8 cellular contexts compared by ENCODE assay signal in genomic region chr12:21657336-21658077, GRCh38. TPM values are rescaled to one million over a fixed set of nuclear protein-coding genes. Genes with fewer than 3 reads are reported as not detected.
DNase-seq lines count a peak whose midpoint lies in the region; ATAC-seq and TF ChIP-seq lines count a peak whose summit lies in the region.

LDHB (minus strand) TSS chr12:21657842; CDS start chr12:21654671, 3,171 bp downstream.

- peak within 1 kb of the TSS; percentile 99 for H3K56ac ChIP-seq in mesendoderm (ENCODE audit: low read length)

- no CpG with 5 or more reads among the region's 41 CpGs for WGBS in mesendoderm (ENCODE audit: extremely low coverage, insufficient coverage, low lambda C conversion rate)

- H2BK120ac ChIP-seq in mesendoderm (ENCODE audit: low read depth, low read length), result no peak within 1 kb of the TSS

- H3K4me2 ChIP-seq in mesendoderm (ENCODE audit: low read length), result peak within 1 kb of the TSS; percentile 50

- peak; percentile 80 to 95 (median 91) for DNase-seq in CD8-positive, alpha-beta T cell
- DNase-seq in HL-60 (ENCODE audit: low read depth in 1 of 2, low spot score in 1 of 2) (peak; percentile 85 to 96), NOMO-1 (lab: John Stamatoyannopoulos, UW; ENCODE audit: unreplicated experiment in 2 of 2) (peak; percentile 90 to 95), mesendoderm (peak; percentile 99)
- DNase-seq in effector memory CD8-positive, alpha-beta T cell, result peak; percentile 84 to 87 (median 85)
- DNase-seq in stimulated activated CD8-positive, alpha-beta memory T cell treated with anti-CD3 and anti-CD28 coated beads, Interleukin-15, amount 100 ng/mL, for 1 hour (ENCODE audit: low read depth), result peak; percentile 89

- H3K4me3 ChIP-seq in CD8-positive, alpha-beta T cell (ENCODE audit: low read depth, low read length), result peak within 1 kb of the TSS; percentile 72
- H3K4me3 ChIP-seq in HL-60 (replicated peaks; ENCODE audit: insufficient read depth, low read length) (peak within 1 kb of the TSS; percentile 85), mesendoderm (ENCODE audit: low read length) (peak within 1 kb of the TSS; percentile 99)

- peak within 1 kb of the TSS; percentile 82 for H3K4ac ChIP-seq in mesendoderm (ENCODE audit: low read depth, low read length)

- H3K18ac ChIP-seq in mesendoderm (ENCODE audit: low read length), result peak within 1 kb of the TSS; percentile 65

- peak within 1 kb of the TSS; percentile 66 for H2BK5ac ChIP-seq in mesendoderm (ENCODE audit: low read length)

- H3K36me3 ChIP-seq in CD8-positive, alpha-beta T cell (ENCODE audit: insufficient read depth, low read length), result peaks cover 9% of the 10 kb centered on the region
- peaks cover 6% of the 10 kb centered on the region for H3K36me3 ChIP-seq in mesendoderm (ENCODE audit: control insufficient read depth, insufficient read depth, low read length)

- TF ChIP-seq CTCF in CD8-positive, alpha-beta T cell (IDR thresholded peaks at IDR 0.05), result no peak
- TF ChIP-seq CTCF in HL-60 (IDR thresholded peaks at IDR 0.05; ENCODE audit: insufficient read depth, low read length), result no peak

- intact Hi-C loops in CD8-positive, alpha-beta T cell (cut with DNase I, micrococcal nuclease), result loop anchor here (1.0 to 10.0 kb wide), 13 partner anchors 9 to 967 kb away; partner anchors contain the start of genes C2CD5 (in 2 of the 2), GOLT1B (in 2 of the 2), PYROXD1 (in 2 of the 2) and RECQL (in 2 of the 2)

- no peak within 1 kb of the TSS for H4K5ac ChIP-seq in mesendoderm (ENCODE audit: low read length)

- H3K79me1 ChIP-seq in mesendoderm (ENCODE audit: low read length), result peaks cover 7% of the 10 kb centered on the region

- H2BK15ac ChIP-seq in mesendoderm (replicated peaks; ENCODE audit: low read depth), result no peak within 1 kb of the TSS

- peak within 1 kb of the TSS; percentile 99 for H3K4me3 Mint-ChIP-seq in CD8-positive, alpha-beta T cell
- peak within 1 kb of the TSS; percentile 94 to 95 for H3K4me3 Mint-ChIP-seq in effector memory CD8-positive, alpha-beta T cell

- peaks cover 60% of the 10 kb centered on the region for H3K4me1 Mint-ChIP-seq in CD8-positive, alpha-beta T cell (ENCODE audit: low read depth)
- H3K4me1 Mint-ChIP-seq in effector memory CD8-positive, alpha-beta T cell (ENCODE audit: low read depth in 2 of 2), result peaks cover 39 to 43% of the 10 kb centered on the region in 2 donors

- H3K9me3 Mint-ChIP-seq in CD8-positive, alpha-beta T cell, result no peaks in the 10 kb centered on the region
- no peaks in the 10 kb centered on the region for H3K9me3 Mint-ChIP-seq in effector memory CD8-positive, alpha-beta T cell

- no peak within 1 kb of the TSS for H4K8ac ChIP-seq in mesendoderm (ENCODE audit: low read depth, low read length)

- H3K27ac Mint-ChIP-seq in CD8-positive, alpha-beta T cell, result peak within 1 kb of the TSS; percentile 99
- H3K27ac Mint-ChIP-seq in effector memory CD8-positive, alpha-beta T cell, result peak within 1 kb of the TSS; percentile 92 to 95

- no peaks in the 10 kb centered on the region for H3K27me3 Mint-ChIP-seq in CD8-positive, alpha-beta T cell (ENCODE audit: low read depth)
- H3K27me3 Mint-ChIP-seq in effector memory CD8-positive, alpha-beta T cell, result no peaks in the 10 kb centered on the region

- H3K79me2 ChIP-seq in mesendoderm (ENCODE audit: control insufficient read depth, insufficient read depth, low read length), result peaks cover 39% of the 10 kb centered on the region

- H3K9ac ChIP-seq in mesendoderm (ENCODE audit: low read length), result peak within 1 kb of the TSS; percentile 98

- CTCF ChIA-PET in CD8-positive, alpha-beta T cell (lab: Charles Lee), result interaction anchor here (0.8 to 3.1 kb wide), 8 partner anchors 8 to 130 kb away, joined by 3 to 35 read pairs (median 4); no protein-coding TSS in a partner anchor
- CTCF ChIA-PET in activated CD8-positive, alpha-beta memory T cell treated with anti-CD3 and anti-CD28 coated beads for 36 hours (lab: Charles Lee), result interaction anchor here (0.6 to 1.6 kb wide), 6 partner anchors 13 to 742 kb away, joined by 3 to 6 read pairs (median 4); no protein-coding TSS in a partner anchor

- ATAC-seq in CD8-positive, alpha-beta T cell, result peak; percentile 96
- peak; percentile 95 for ATAC-seq in GM19455 (IDR thresholded peaks at IDR 0.05; ENCODE audit: unreplicated experiment)
- ATAC-seq in effector memory CD8-positive, alpha-beta T cell (replicated peaks), result peak; percentile 92

- peak within 1 kb of the TSS; percentile 45 for H2AK5ac ChIP-seq in mesendoderm (ENCODE audit: low read length)

- H3K23ac ChIP-seq in mesendoderm (ENCODE audit: low read length), result peak within 1 kb of the TSS; percentile 98

- H3K36me3 Mint-ChIP-seq in CD8-positive, alpha-beta T cell, result peaks cover 46% of the 10 kb centered on the region
- H3K36me3 Mint-ChIP-seq in effector memory CD8-positive, alpha-beta T cell (ENCODE audit: insufficient read depth), result peaks cover 45% of the 10 kb centered on the region

- no peaks in the 10 kb centered on the region for H3K9me3 ChIP-seq in CD8-positive, alpha-beta T cell (ENCODE audit: low read length)

- peak within 1 kb of the TSS; percentile 70 for H3K27ac ChIP-seq in CD8-positive, alpha-beta T cell (ENCODE audit: low read depth, low read length)
- H3K27ac ChIP-seq in HL-60 (replicated peaks), result peak within 1 kb of the TSS; percentile 87
- H3K27ac ChIP-seq in mesendoderm (ENCODE audit: low read depth, low read length), result peak within 1 kb of the TSS; percentile 64

- H3K4me1 ChIP-seq in CD8-positive, alpha-beta T cell (ENCODE audit: insufficient read depth, low read length), result peaks cover 38% of the 10 kb centered on the region
- peaks cover 5% of the 10 kb centered on the region for H3K4me1 ChIP-seq in mesendoderm (ENCODE audit: control insufficient read depth, low read depth, low read length)

- POLR2A ChIA-PET in CD8-positive, alpha-beta T cell (lab: Charles Lee), result interaction anchor here (0.5 to 4.5 kb wide), 28 partner anchors 9 to 887 kb away, joined by 3 to 75 read pairs (median 4); partner anchors contain the start of genes C2CD5, CMAS, GOLT1B and RECQL
- POLR2A ChIA-PET in activated CD8-positive, alpha-beta memory T cell treated with anti-CD3 and anti-CD28 coated beads for 36 hours (lab: Charles Lee), result interaction anchor here (0.5 to 2.0 kb wide), 13 partner anchors 8 to 752 kb away, joined by 3 to 19 read pairs (median 4); partner anchors contain the start of genes GOLT1B, PYROXD1, RECQL and SPX

- no peaks in the 10 kb centered on the region for H3K27me3 ChIP-seq in CD8-positive, alpha-beta T cell (ENCODE audit: insufficient read depth, low read length)
- H3K27me3 ChIP-seq in HL-60 (ENCODE audit: insufficient read depth, poor library complexity, severe bottlenecking) (no peaks in the 10 kb centered on the region), mesendoderm (ENCODE audit: insufficient read depth, low read length, poor library complexity) (no peaks in the 10 kb centered on the region)

RNA-seq across cellular contexts. Expression of gene LDHB, which starts in this region (rescaled TPM):
- 100 to 1,000 TPM; 492 to 577 TPM for total RNA-seq in CD8-positive, alpha-beta T cell
- total RNA-seq in activated CD8-positive, alpha-beta memory T cell treated with anti-CD3 and anti-CD28 coated beads for 36 hours, result 1,000 to 10,000 TPM; 1,753 to 1,754 TPM
- polyA plus RNA-seq in mesendoderm (2013, experiment 1 of 2), result 911 TPM
- 902 TPM for polyA plus RNA-seq in mesendoderm (2013, experiment 2 of 2)

Comparison
In these comparisons a context has a peak if more than half of its experiments do, and no peak if none do; other contexts are left out.
1. Peak in every context shown above with its lines: DNase-seq, ATAC-seq, H3K4me3 ChIP-seq and H3K27ac ChIP-seq.